ENCODE assay signal across 8 cellular contexts in the genomic region with DNA sequence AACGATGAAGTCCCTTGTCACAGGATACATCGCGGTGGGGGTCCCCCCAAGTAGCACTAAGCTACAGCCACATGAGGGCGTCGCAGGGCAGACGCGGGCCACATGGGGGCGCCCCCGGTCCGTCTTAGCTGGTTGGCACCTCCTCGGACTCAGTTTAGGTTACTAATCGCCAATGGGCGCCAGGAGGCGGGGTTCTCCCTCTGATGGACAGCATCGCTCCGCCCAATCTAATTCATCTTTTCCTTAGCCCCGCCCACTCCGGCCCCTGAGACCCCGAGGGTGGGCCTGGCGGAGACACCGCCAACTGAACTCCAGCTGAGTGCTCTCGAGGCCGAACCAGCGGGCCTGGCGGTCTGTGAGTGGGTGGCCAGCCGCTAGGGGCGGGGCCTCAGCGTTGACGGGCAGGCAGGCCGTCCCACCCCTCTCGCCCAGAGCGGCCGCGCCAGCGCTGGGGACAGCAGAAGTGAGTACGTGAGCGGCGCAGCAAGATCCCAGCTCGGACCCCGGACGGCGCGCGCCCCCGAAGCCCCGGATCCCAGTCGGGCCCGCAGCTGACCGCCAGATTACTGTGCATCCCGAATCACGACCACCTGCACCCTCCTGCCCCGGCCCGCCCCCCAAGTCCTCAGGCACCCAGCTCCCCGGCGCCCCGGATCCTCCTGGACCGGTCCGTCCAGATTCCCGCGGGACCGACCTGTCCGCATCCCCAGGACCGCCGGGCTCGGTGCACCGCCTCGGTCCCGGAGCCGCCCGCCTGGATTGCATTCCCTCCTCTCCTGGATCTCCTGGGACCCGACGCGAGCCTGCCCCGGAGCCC. TPM values are rescaled to one million over a fixed set of nuclear protein-coding genes. Genes with fewer than 3 reads are reported as not detected.
DNase-seq lines count a peak whose midpoint lies in the region; ATAC-seq lines count a peak whose summit lies in the region.

Gene EPHB3 (plus strand): TSS at position 457 of the 817 bp plus-strand sequence. CDS start 451 bp downstream, outside the sequence.

- peaks cover 57% of the 10 kb centered on the region for H3K4me1 ChIP-seq in HUES6 (ENCODE audit: control insufficient read depth, insufficient read depth, low read length)
- peaks cover 45% of the 10 kb centered on the region for H3K4me1 ChIP-seq in NT2/D1 (ENCODE audit: insufficient read depth, insufficient read length)
- H3K4me1 ChIP-seq in endocrine pancreas (ENCODE audit: control insufficient read depth, insufficient read depth, low read length) = peaks cover 7% of the 10 kb centered on the region
- peaks cover 28% of the 10 kb centered on the region for H3K4me1 ChIP-seq in mesenchymal stem cell (ENCODE audit: control insufficient read depth, insufficient read depth, low read depth, low read length)

- H3K9ac ChIP-seq in HUES6 (ENCODE audit: low read length) = peak within 1 kb of the TSS; percentile 47
- H3K9ac ChIP-seq in NT2/D1 (ENCODE audit: insufficient read length, low read depth) = peak within 1 kb of the TSS; percentile 80
- H3K9ac ChIP-seq in endocrine pancreas (ENCODE audit: control insufficient read depth, insufficient read depth, low read length) = peak within 1 kb of the TSS; percentile 22
- H3K9ac ChIP-seq in mesenchymal stem cell (ENCODE audit: low read length) = peak within 1 kb of the TSS; percentile 78

- WGBS in mesenchymal stem cell = under 1% methylated on average over 56 of the region's 74 CpGs

- no peaks in the 10 kb centered on the region for H3K9me3 ChIP-seq in HUES6 (ENCODE audit: control insufficient read depth, insufficient read depth, low read depth, low read length)
- H3K9me3 ChIP-seq in NT2/D1 (ENCODE audit: insufficient read depth, low read length) = no peaks in the 10 kb centered on the region
- no peaks in the 10 kb centered on the region for H3K9me3 ChIP-seq in endocrine pancreas (ENCODE audit: control insufficient read depth, low read length)
- no peaks in the 10 kb centered on the region for H3K9me3 ChIP-seq in mesenchymal stem cell (ENCODE audit: control insufficient read depth, low read length)

- peak within 1 kb of the TSS in 1 of 2 experiments; percentile 42 for H2BK12ac ChIP-seq in mesenchymal stem cell (ENCODE audit: low read length in 2 of 2)

- no peaks in the 10 kb centered on the region for H3K36me3 ChIP-seq in HUES6 (ENCODE audit: control insufficient read depth, insufficient read depth, low read length)
- H3K36me3 ChIP-seq in NT2/D1 (ENCODE audit: insufficient read depth, insufficient read length, low read length) = no peaks in the 10 kb centered on the region
- no peaks in the 10 kb centered on the region for H3K36me3 ChIP-seq in endocrine pancreas (ENCODE audit: control insufficient read depth, insufficient read depth, low read length)
- H3K36me3 ChIP-seq in mesenchymal stem cell (ENCODE audit: control insufficient read depth in 1 of 2, insufficient read depth in 2 of 2, low read depth in 1 of 2, low read length in 2 of 2) = no peaks in the 10 kb centered on the region

- no peaks in the 10 kb centered on the region for H3K79me1 ChIP-seq in mesenchymal stem cell (replicated peaks; ENCODE audit: low read length, poor library complexity, severe bottlenecking)

- H2AK5ac ChIP-seq in mesenchymal stem cell (ENCODE audit: low read length, severe bottlenecking) = no peak within 1 kb of the TSS

- H2BK5ac ChIP-seq in mesenchymal stem cell (ENCODE audit: low read depth, low read length, poor library complexity, severe bottlenecking) = no peak within 1 kb of the TSS

- no peak within 1 kb of the TSS for H4K91ac ChIP-seq in mesenchymal stem cell (ENCODE audit: low read length)

- H3K27me3 ChIP-seq in HUES6 (ENCODE audit: control insufficient read depth, insufficient read depth, low read length) = peaks cover 95% of the 10 kb centered on the region
- H3K27me3 ChIP-seq in NT2/D1 (ENCODE audit: insufficient read depth, insufficient read length) = peaks cover 72% of the 10 kb centered on the region
- H3K27me3 ChIP-seq in endocrine pancreas (ENCODE audit: control insufficient read depth, insufficient read depth, low read length) = no peaks in the 10 kb centered on the region
- H3K27me3 ChIP-seq in mesenchymal stem cell (ENCODE audit: control insufficient read depth in 1 of 2, insufficient read depth in 1 of 2, low read length in 2 of 2) = peaks cover 33 to 75% of the 10 kb centered on the region in 2 experiments

- H3K18ac ChIP-seq in mesenchymal stem cell (ENCODE audit: low read depth in 1 of 2, low read length in 2 of 2) = peak within 1 kb of the TSS; percentile 48 to 63

- no peak within 1 kb of the TSS for H2BK120ac ChIP-seq in mesenchymal stem cell (ENCODE audit: low read depth, low read length)

- H2BK15ac ChIP-seq in mesenchymal stem cell (ENCODE audit: low read depth, poor library complexity, severe bottlenecking) = peak within 1 kb of the TSS; percentile 50

- ATAC-seq in GM21515 (IDR thresholded peaks at IDR 0.05; ENCODE audit: unreplicated experiment) = peak; percentile 78

- H3K4me3 ChIP-seq in HUES6 (ENCODE audit: low read depth, low read length) (peak within 1 kb of the TSS; percentile 60), NT2/D1 (ENCODE audit: insufficient read length, low read depth) (peak within 1 kb of the TSS; percentile 66), endocrine pancreas (ENCODE audit: control insufficient read depth, insufficient read depth, low read length) (peak within 1 kb of the TSS; percentile 54), mesenchymal stem cell (ENCODE audit: insufficient read depth in 1 of 2, low read depth in 1 of 2, low read length in 2 of 2) (peak within 1 kb of the TSS; percentile 50 to 75)

- peak; percentile 99 for DNase-seq in Caki2 (ENCODE audit: low read depth)
- DNase-seq in NT2/D1 (ENCODE audit: low read depth, low spot score) = peak; percentile 99
- peak; percentile 88 for DNase-seq in activated CD8-positive, alpha-beta memory T cell treated with anti-CD3 and anti-CD28 coated beads, Interleukin-2, amount 50 U/mL, for 24 hours (ENCODE audit: extremely low read depth)
- peak; percentile 99 for DNase-seq in mesenchymal stem cell
- DNase-seq in stimulated activated CD8-positive, alpha-beta memory T cell treated with anti-CD3 and anti-CD28 coated beads, Interleukin-12 subunit alpha, Interleukin-12 subunit beta, amount 100 ng/mL, for 1 hour (ENCODE audit: low read depth) = peak; percentile 80

- H3K27ac ChIP-seq in HUES6 (ENCODE audit: low read depth, low read length) (no peak within 1 kb of the TSS), mesenchymal stem cell (ENCODE audit: low read length, poor library complexity, severe bottlenecking) (no peak within 1 kb of the TSS)

- no peak within 1 kb of the TSS for H3K14ac ChIP-seq in mesenchymal stem cell (ENCODE audit: low read length in 2 of 2)

- no peak within 1 kb of the TSS for H2AFZ ChIP-seq in mesenchymal stem cell (ENCODE audit: low read depth, low read length)

- in situ Hi-C loops in Caki2 (cut with HindIII; ENCODE audit: low pct_unique_long_range_greater_than_20kb, low sequenced_read_pairs) = no loop called here

- peak within 1 kb of the TSS in 1 of 2 experiments; percentile 56 for H3K4ac ChIP-seq in mesenchymal stem cell (ENCODE audit: low read depth in 1 of 2, low read length in 2 of 2)

- H4K8ac ChIP-seq in mesenchymal stem cell (ENCODE audit: low read length) = peak within 1 kb of the TSS; percentile 43

- peak within 1 kb of the TSS; percentile 45 to 75 for H3K23ac ChIP-seq in mesenchymal stem cell (ENCODE audit: low read length in 2 of 2)

- peak within 1 kb of the TSS; percentile 74 for H3K4me2 ChIP-seq in mesenchymal stem cell (ENCODE audit: low read length, poor library complexity, severe bottlenecking)

RNA-seq across cellular contexts. Expression of gene EPHB3, which starts in this region (rescaled TPM):
- total RNA-seq in Caki2 (2014; rRNA removed; shearing (Covaris generic); ENCODE audit: low replicate concordance) = 0.20 TPM in 1 of 2 replicates, not detected in the other
- 2.3 TPM for polyA plus RNA-seq in mesenchymal stem cell (2013, experiment 1 of 2)
- 2.2 TPM for polyA plus RNA-seq in mesenchymal stem cell (2013, experiment 2 of 2)

Comparison
In these comparisons a context has a peak if more than half of its experiments do, and no peak if none do; other contexts are left out.
1. Peak in DNase-seq in Caki2; RNA of the gene not detected or under 1 TPM.
2. H3K9ac ChIP-seq: peak in every context shown above with its lines; median percentile 80 in NT2/D1; 78 in mesenchymal stem cell; 47 in HUES6; 22 in endocrine pancreas.